Comparison of ENCODE assay signal across 8 cellular contexts in the genomic region with DNA sequence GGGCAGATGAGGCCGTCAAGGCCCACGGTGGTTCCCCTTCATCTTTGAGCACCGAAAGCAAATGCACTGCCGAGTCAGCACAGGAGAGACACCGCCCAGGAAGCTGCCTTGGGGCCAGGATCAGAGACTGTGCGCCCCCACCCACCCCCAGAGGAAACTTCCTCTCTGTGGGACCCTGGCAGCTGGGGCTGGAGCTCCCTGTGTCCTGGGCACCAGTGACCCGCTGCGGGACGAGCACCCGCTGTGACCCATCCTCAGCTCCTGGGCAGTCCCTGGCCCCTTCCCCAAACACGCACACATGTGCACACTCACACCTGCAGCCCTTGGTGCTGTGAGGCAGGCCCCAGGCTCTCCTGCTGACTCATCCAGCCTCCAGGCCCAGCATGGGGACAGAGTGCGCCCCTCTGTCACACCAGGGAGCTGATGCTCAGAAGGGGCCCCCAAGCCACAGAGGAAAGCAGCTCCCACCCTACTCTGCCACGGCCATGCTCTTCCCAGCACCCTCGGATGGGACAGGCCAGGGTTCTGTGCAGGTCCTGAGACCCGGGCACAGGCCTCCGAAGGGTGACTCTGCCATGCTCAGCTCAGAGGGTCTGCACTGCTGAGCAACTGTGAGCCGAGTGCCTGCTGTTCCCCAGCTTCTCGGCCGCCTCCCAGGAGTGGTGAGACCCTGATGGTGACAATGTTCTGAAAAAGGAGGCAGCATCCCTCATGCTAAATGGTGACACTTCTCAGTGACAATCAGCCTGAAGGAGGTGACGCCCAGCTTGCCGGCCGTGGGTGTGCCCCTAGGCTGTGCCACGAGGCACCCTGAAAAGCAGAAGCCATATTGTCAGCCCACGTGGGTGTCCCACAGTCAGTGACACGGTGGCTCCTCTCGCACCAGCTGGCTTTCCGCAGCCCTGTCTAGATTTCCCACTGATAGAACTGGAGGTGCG. TPM values are rescaled to one million over a fixed set of nuclear protein-coding genes. Genes with fewer than 3 reads are reported as not detected.
DNase-seq lines count a peak whose midpoint lies in the region; ATAC-seq and TF ChIP-seq lines count a peak whose summit lies in the region.

No MANE protein-coding gene starts in this region.

- no peak for TF ChIP-seq CTCF in endodermal cell (conservative IDR thresholded peaks at IDR 0.05)

- peaks cover 23% of the 10 kb centered on the region for H3K4me1 Mint-ChIP-seq in endodermal cell

- in situ Hi-C loops in GM23248 (cut with MboI), result no loop called here

- H3K4me3 ChIP-seq in GM23248 (peak overlapping the region; percentile 86), endodermal cell (ENCODE audit: low read length) (no peak overlapping the region), SJCRH30 (no peak overlapping the region)

- H3K4me3 Mint-ChIP-seq in endodermal cell, result no peak overlapping the region

- H3K9me3 Mint-ChIP-seq in endodermal cell, result no peaks in the 10 kb centered on the region

- H3K9me2 ChIP-seq in GM23248 (ENCODE audit: insufficient read depth), result no peaks in the 10 kb centered on the region

- no peaks in the 10 kb centered on the region for H3K36me3 Mint-ChIP-seq in endodermal cell (ENCODE audit: low read depth)

- H3K27ac Mint-ChIP-seq in endodermal cell, result peak overlapping the region; percentile 72

- H4K20me1 ChIP-seq in GM23248 (ENCODE audit: insufficient read depth), result no peaks in the 10 kb centered on the region

- no peak for ATAC-seq in HG03139 (IDR thresholded peaks at IDR 0.05; ENCODE audit: unreplicated experiment)

- peak overlapping the region; percentile 94 for H3K4me2 ChIP-seq in GM23248 (ENCODE audit: unreplicated experiment)

- H3K27me3 ChIP-seq in GM23248 (replicated peaks; ENCODE audit: insufficient read depth) (no peaks in the 10 kb centered on the region), endodermal cell (ENCODE audit: control insufficient read depth, insufficient read depth, low read length, poor library complexity, severe bottlenecking) (no peaks in the 10 kb centered on the region), SJCRH30 (no peaks in the 10 kb centered on the region)

- H3K27ac ChIP-seq in GM23248, result peak overlapping the region; percentile 88
- no peak overlapping the region for H3K27ac ChIP-seq in endodermal cell (ENCODE audit: low read depth, low read length)
- no peak overlapping the region for H3K27ac ChIP-seq in SJCRH30

- H3K9me3 ChIP-seq in GM23248 (ENCODE audit: low read depth) (no peaks in the 10 kb centered on the region), endodermal cell (ENCODE audit: control insufficient read depth, low read length) (no peaks in the 10 kb centered on the region), SJCRH30 (replicated peaks) (no peaks in the 10 kb centered on the region)

- peaks cover 78% of the 10 kb centered on the region for H3K79me2 ChIP-seq in GM23248 (ENCODE audit: insufficient read depth)

- H3K36me3 ChIP-seq in GM23248 (ENCODE audit: low read depth) (no peaks in the 10 kb centered on the region), endodermal cell (ENCODE audit: control insufficient read depth, insufficient read depth, low read length) (no peaks in the 10 kb centered on the region), SJCRH30 (no peaks in the 10 kb centered on the region)

- peaks cover 14% of the 10 kb centered on the region for H3F3A ChIP-seq in GM23248 (ENCODE audit: insufficient read depth)

- no peaks in the 10 kb centered on the region for H3K27me3 Mint-ChIP-seq in endodermal cell (ENCODE audit: insufficient read depth)

- H3K9ac ChIP-seq in GM23248 (peak overlapping the region; percentile 91), endodermal cell (ENCODE audit: extremely low read depth, low read length, poor library complexity, severe bottlenecking) (no peak overlapping the region)

- no peak overlapping the region for H2AFZ ChIP-seq in GM23248

- DNase-seq in 8988T (peak; percentile 64), GM23248 (peak; percentile 27), endodermal cell (no peak), SJCRH30 (no peak), mucosa of gallbladder (ENCODE audit: low spot score) (no peak)
- peak; percentile 49 for DNase-seq in activated CD4-positive, alpha-beta T cell treated with anti-CD3 and anti-CD28 coated beads for 1 hour
- peak; percentile 57 to 61 for DNase-seq in stimulated activated CD4-positive, alpha-beta T cell treated with anti-CD3 and anti-CD28 coated beads, Interleukin-4, amount 100 ng/mL, for 48 hours (ENCODE audit: low read depth in 2 of 2)

- 81 to 82% methylated on average over 23 to 27 of the region's 28 CpGs for WGBS in GM23248 (ENCODE audit: low coverage in 1 of 2, low lambda C conversion rate in 2 of 2, missing lambda C conversion rate in 2 of 2), 2 experiments
- 89 to 95% methylated on average over 20 to 28 of the region's 28 CpGs for WGBS in endodermal cell (ENCODE audit: insufficient coverage in 1 of 2, insufficient read length in 1 of 2), 2 experiments

- peaks cover 32% of the 10 kb centered on the region for H3K4me1 ChIP-seq in GM23248 (ENCODE audit: insufficient read depth)
- peaks cover 16% of the 10 kb centered on the region for H3K4me1 ChIP-seq in endodermal cell (ENCODE audit: control insufficient read depth, insufficient read depth, low read length)
- peaks cover 8% of the 10 kb centered on the region for H3K4me1 ChIP-seq in SJCRH30

RNA-seq across cellular contexts. Expression of gene PIEZO1, which starts 3.6 kb away (rescaled TPM):
- total RNA-seq in GM23248 (2014; rRNA removed; shearing (Covaris generic)), result 223 and 294 TPM in 2 replicates
- polyA plus RNA-seq in GM23248 (2016; fragmentation: Nextera tagmentation; extraction: Ambion mirVana), result 89.7 and 95.3 TPM in 2 replicates
- total RNA-seq in endodermal cell (10 to 100 TPM; 84.1 to 97.0 TPM), mucosa of gallbladder (108 TPM)
- polyA plus RNA-seq in endodermal cell (2013, experiment 1 of 2), result 26.7 TPM
- 28.6 TPM for polyA plus RNA-seq in endodermal cell (2013, experiment 2 of 2)
- total RNA-seq in SJCRH30 (2014; rRNA removed; shearing (Covaris generic)), result 23.8 and 28.1 TPM in 2 replicates

RNA-seq across cellular contexts. Expression of gene CDT1, which starts 22.2 kb away (rescaled TPM):
- 11.3 and 14.2 TPM in 2 replicates for total RNA-seq in GM23248 (2014; rRNA removed; shearing (Covaris generic))
- polyA plus RNA-seq in GM23248 (2016; fragmentation: Nextera tagmentation; extraction: Ambion mirVana), result 5.4 and 5.9 TPM in 2 replicates
- total RNA-seq in endodermal cell (10 to 100 TPM; 57.1 to 63.0 TPM), mucosa of gallbladder (3.2 TPM)
- polyA plus RNA-seq in endodermal cell (2013, experiment 1 of 2), result 41.5 TPM
- polyA plus RNA-seq in endodermal cell (2013, experiment 2 of 2), result 34.7 TPM
- total RNA-seq in SJCRH30 (2014; rRNA removed; shearing (Covaris generic)), result 24.3 and 27.2 TPM in 2 replicates

RNA-seq across cellular contexts. Expression of gene APRT, which starts 30.3 kb away (rescaled TPM):
- total RNA-seq in GM23248 (2014; rRNA removed; shearing (Covaris generic)), result 105 and 150 TPM in 2 replicates
- polyA plus RNA-seq in GM23248 (2016; fragmentation: Nextera tagmentation; extraction: Ambion mirVana), result 224 and 226 TPM in 2 replicates
- total RNA-seq in endodermal cell (100 to 1,000 TPM; 200 to 230 TPM), mucosa of gallbladder (104 TPM)
- polyA plus RNA-seq in endodermal cell (2013, experiment 1 of 2), result 93.5 TPM
- polyA plus RNA-seq in endodermal cell (2013, experiment 2 of 2), result 91.5 TPM
- total RNA-seq in SJCRH30 (2014; rRNA removed; shearing (Covaris generic)), result 43.4 and 46.5 TPM in 2 replicates

Comparison
In these comparisons a context has a peak if more than half of its experiments do, and no peak if none do; other contexts are left out.
1. DNase-seq: peak in 8988T (single experiment), GM23248 (single experiment), activated CD4-positive, alpha-beta T cell treated with anti-CD3 and anti-CD28 coated beads for 1 hour (single experiment) and stimulated activated CD4-positive, alpha-beta T cell treated with anti-CD3 and anti-CD28 coated beads, Interleukin-4, amount 100 ng/mL, for 48 hours (2 of 2); none in endodermal cell (single experiment), SJCRH30 (0 of 2) and mucosa of gallbladder (single experiment).